ENCODE assay signal across 17 cellular contexts in genomic region chr16:85248269-85248668, GRCh38.
DNase-seq lines count a peak whose midpoint lies in the region; ATAC-seq and TF ChIP-seq lines count a peak whose summit lies in the region.
"Had no signal": no experiment of that assay in that cellular context is flagged by ENCODE, and none has a peak within 500 bp of the region (broad histone marks: within the 10 kb centered on the region; RNA-seq: fewer than 3 reads in every experiment).

No MANE protein-coding gene starts in this region.

- H3K27me3 ChIP-seq in mesenchymal stem cell (ENCODE audit: control insufficient read depth in 1 of 2, insufficient read depth in 1 of 2, low read length in 2 of 2), result no peaks in the 10 kb centered on the region

- H3K9me3 Mint-ChIP-seq in progenitor cell of endocrine pancreas (ENCODE audit: low read depth), result no peaks in the 10 kb centered on the region
- H3K9me3 Mint-ChIP-seq: HFFc6 had no signal

- H3K36me3 ChIP-seq in mesenchymal stem cell (ENCODE audit: control insufficient read depth in 1 of 2, insufficient read depth in 2 of 2, low read depth in 1 of 2, low read length in 2 of 2), result peaks cover 0 to 17% of the 10 kb centered on the region in 2 experiments

- H2AFZ ChIP-seq in mesenchymal stem cell (ENCODE audit: low read depth, low read length), result no peak overlapping the region

- H3K9me3 ChIP-seq in mesenchymal stem cell (ENCODE audit: control insufficient read depth, low read length), result no peaks in the 10 kb centered on the region

- peak overlapping the region; percentile 25 for H3K27ac Mint-ChIP-seq in progenitor cell of endocrine pancreas
- H3K27ac Mint-ChIP-seq: HFFc6 had no signal

- WGBS in mesenchymal stem cell, result 89% methylated on average over 6 of the region's 8 CpGs

- no peak overlapping the region for H4K8ac ChIP-seq in mesenchymal stem cell (ENCODE audit: low read length)

- ATAC-seq in GM18907 (IDR thresholded peaks at IDR 0.05; ENCODE audit: unreplicated experiment), result no peak
- ATAC-seq: HepG2 had no signal

- DNase-seq in NCI-H1694 treated with DMSO at 0.1 percent for 48 hours (lab: John Stamatoyannopoulos, UW) (peak; percentile 38), NCI-H1694 (lab: John Stamatoyannopoulos, UW) (no peak), NCI-H146 (lab: John Stamatoyannopoulos, UW) (peak; percentile 33), NCI-H82 treated with DMSO at 0.1 percent for 48 hours (lab: John Stamatoyannopoulos, UW; ENCODE audit: unreplicated experiment) (peak; percentile 28), progenitor cell of endocrine pancreas (ENCODE audit: low spot score, unreplicated experiment) (no peak), cortex of kidney (lab: John Stamatoyannopoulos, UW) (no peak), mesenchymal stem cell (no peak)
- DNase-seq: DMS153, EL, HFFc6, NCI-H446 treated with DMSO at 0.1 percent for 48 hours, OCI-M1, SHP77 treated with DMSO at 0.1 percent for 48 hours had no signal

- H3K4ac ChIP-seq in mesenchymal stem cell (ENCODE audit: low read depth in 1 of 2, low read length in 2 of 2), result no peak overlapping the region

- peaks cover 5% of the 10 kb centered on the region for H3K27me3 Mint-ChIP-seq in progenitor cell of endocrine pancreas

- no peak overlapping the region for H3K4me3 Mint-ChIP-seq in progenitor cell of endocrine pancreas (ENCODE audit: low read depth)
- H3K4me3 Mint-ChIP-seq: HFFc6 had no signal

- peaks cover 8% of the 10 kb centered on the region for H3K4me1 Mint-ChIP-seq in progenitor cell of endocrine pancreas (ENCODE audit: low read depth)

- H2AK5ac ChIP-seq in mesenchymal stem cell (ENCODE audit: low read length, severe bottlenecking), result no peak overlapping the region

- no peak overlapping the region for H2BK15ac ChIP-seq in mesenchymal stem cell (ENCODE audit: low read depth, poor library complexity, severe bottlenecking)

- H3K4me1 ChIP-seq in mesenchymal stem cell (ENCODE audit: control insufficient read depth, insufficient read depth, low read depth, low read length), result peaks cover 38% of the 10 kb centered on the region

- peaks cover 40% of the 10 kb centered on the region for H3K79me1 ChIP-seq in mesenchymal stem cell (replicated peaks; ENCODE audit: low read length, poor library complexity, severe bottlenecking)

- H2BK120ac ChIP-seq in mesenchymal stem cell (ENCODE audit: low read depth, low read length), result no peak overlapping the region

- H3K14ac ChIP-seq in mesenchymal stem cell (ENCODE audit: low read length in 2 of 2), result no peak overlapping the region

- H2BK5ac ChIP-seq in mesenchymal stem cell (ENCODE audit: low read depth, low read length, poor library complexity, severe bottlenecking), result no peak overlapping the region

- H3K4me2 ChIP-seq in mesenchymal stem cell (ENCODE audit: low read length, poor library complexity, severe bottlenecking), result no peak overlapping the region
- H3K4me2 ChIP-seq: KMS-11 had no signal

- H3K27ac ChIP-seq in mesenchymal stem cell (ENCODE audit: low read length, poor library complexity, severe bottlenecking), result no peak overlapping the region
- H3K27ac ChIP-seq: C4-2B, KMS-11 had no signal

- no peak overlapping the region for H4K91ac ChIP-seq in mesenchymal stem cell (ENCODE audit: low read length)

- H3K9ac ChIP-seq in mesenchymal stem cell (ENCODE audit: low read length), result no peak overlapping the region
- H3K9ac ChIP-seq: KMS-11 had no signal

- no peak overlapping the region for H3K18ac ChIP-seq in mesenchymal stem cell (ENCODE audit: low read depth in 1 of 2, low read length in 2 of 2)

- no peak for TF ChIP-seq CTCF in progenitor cell of endocrine pancreas (IDR thresholded peaks at IDR 0.05; ENCODE audit: unreplicated experiment)

- no peak overlapping the region for H2BK12ac ChIP-seq in mesenchymal stem cell (ENCODE audit: low read length in 2 of 2)

- no peaks in the 10 kb centered on the region for H3K36me3 Mint-ChIP-seq in progenitor cell of endocrine pancreas (ENCODE audit: insufficient read depth)

- H3K23ac ChIP-seq in mesenchymal stem cell (ENCODE audit: low read length in 2 of 2), result no peak overlapping the region

- no peak overlapping the region for H3K4me3 ChIP-seq in mesenchymal stem cell (ENCODE audit: insufficient read depth in 1 of 2, low read depth in 1 of 2, low read length in 2 of 2)

Comparison
In these comparisons a context has a peak if more than half of its experiments do, and no peak if none do; other contexts are left out.
1. DNase-seq: peak in NCI-H1694 treated with DMSO at 0.1 percent for 48 hours (single experiment), NCI-H146 (single experiment) and NCI-H82 treated with DMSO at 0.1 percent for 48 hours (single experiment); none in NCI-H1694 (single experiment), progenitor cell of endocrine pancreas (single experiment), cortex of kidney (single experiment) and mesenchymal stem cell (single experiment).